In genomic region chr1:37476460-37477197, GRCh38 we compare ENCODE assay signal across 8 cellular contexts. TPM values are rescaled to one million over a fixed set of nuclear protein-coding genes. Genes with fewer than 3 reads are reported as not detected.
DNase-seq lines count a peak whose midpoint lies in the region; ATAC-seq and TF ChIP-seq lines count a peak whose summit lies in the region.

No MANE protein-coding gene starts in this region.

- H3K27ac ChIP-seq in dorsolateral prefrontal cortex, result peak overlapping the region in 42 of 59 donors; percentile 7 to 89 (median 56)
- peak overlapping the region; percentile 59 for H3K27ac ChIP-seq in mesendoderm (ENCODE audit: low read depth, low read length)

- H3K27me3 ChIP-seq in dorsolateral prefrontal cortex, result no peaks in the 10 kb centered on the region
- H3K27me3 ChIP-seq in mesendoderm (ENCODE audit: insufficient read depth, low read length, poor library complexity), result no peaks in the 10 kb centered on the region

- H3K9ac ChIP-seq in mesendoderm (ENCODE audit: low read length), result peak overlapping the region; percentile 90

- peak overlapping the region; percentile 95 for H3K56ac ChIP-seq in mesendoderm (ENCODE audit: low read length)

- H3K23ac ChIP-seq in mesendoderm (ENCODE audit: low read length), result peak overlapping the region; percentile 89

- H3K79me2 ChIP-seq in mesendoderm (ENCODE audit: control insufficient read depth, insufficient read depth, low read length), result peaks cover 35% of the 10 kb centered on the region

- peaks cover 23% of the 10 kb centered on the region for H3K79me1 ChIP-seq in mesendoderm (ENCODE audit: low read length)

- no peak overlapping the region for H4K5ac ChIP-seq in mesendoderm (ENCODE audit: low read length)

- no peak overlapping the region for H3K4ac ChIP-seq in mesendoderm (ENCODE audit: low read depth, low read length)

- peak; percentile 7 to 16 for DNase-seq in activated CD4-positive, alpha-beta T cell treated with anti-CD3 and anti-CD28 coated beads for 4 hours
- no peak for DNase-seq in activated CD4-positive, alpha-beta T cell treated with anti-CD3 and anti-CD28 coated beads for 48 hours
- DNase-seq in RKO (ENCODE audit: low spot score) (peak; percentile 87), dorsolateral prefrontal cortex (peak in 2 of 10 donors; percentile 39 to 49), mesendoderm (peak; percentile 71), ureter (ENCODE audit: low spot score) (peak; percentile 74)

- no peak for TF ChIP-seq CTCF in dorsolateral prefrontal cortex (IDR thresholded peaks at IDR 0.05 in 54 of 56, conservative IDR thresholded peaks at IDR 0.05 in 2 of 56; ENCODE audit: low read depth in 1 of 56, partially characterized antibody in 56 of 56)

- H2BK120ac ChIP-seq in mesendoderm (ENCODE audit: low read depth, low read length), result no peak overlapping the region

- H2BK15ac ChIP-seq in mesendoderm (replicated peaks; ENCODE audit: low read depth), result no peak overlapping the region

- H3K18ac ChIP-seq in mesendoderm (ENCODE audit: low read length), result no peak overlapping the region

- WGBS in mesendoderm (ENCODE audit: extremely low coverage, insufficient coverage, low lambda C conversion rate), result no CpG with 5 or more reads among the region's 5 CpGs

- H4K8ac ChIP-seq in mesendoderm (ENCODE audit: low read depth, low read length), result no peak overlapping the region

- H2AK5ac ChIP-seq in mesendoderm (ENCODE audit: low read length), result peak overlapping the region; percentile 96

- ATAC-seq in GM18868 (IDR thresholded peaks at IDR 0.05; ENCODE audit: unreplicated experiment), result no peak
- ATAC-seq in GM18907 (IDR thresholded peaks at IDR 0.05; ENCODE audit: unreplicated experiment), result no peak

- H3K4me3 ChIP-seq in dorsolateral prefrontal cortex (peak overlapping the region in 27 of 59 donors; percentile 12 to 87 (median 31)), mesendoderm (ENCODE audit: low read length) (no peak overlapping the region)

- H2BK5ac ChIP-seq in mesendoderm (ENCODE audit: low read length), result peak overlapping the region; percentile 95

- intact Hi-C loops in dorsolateral prefrontal cortex (cut with DNase I), result loop anchor here in 1 of 2 donors (5.0 to 10.0 kb wide), 2 partner anchors 36 to 78 kb away; partner anchors contain the start of genes DNALI1, MEAF6 and SNIP1

- H3K36me3 ChIP-seq in mesendoderm (ENCODE audit: control insufficient read depth, insufficient read depth, low read length), result peaks cover 13% of the 10 kb centered on the region

- peak overlapping the region; percentile 43 for H3K4me2 ChIP-seq in mesendoderm (ENCODE audit: low read length)

- H3K4me1 ChIP-seq in mesendoderm (ENCODE audit: control insufficient read depth, low read depth, low read length), result peaks cover 25% of the 10 kb centered on the region

RNA-seq across cellular contexts. Expression of gene ZC3H12A, which starts 2.2 kb away (rescaled TPM):
- total RNA-seq in dorsolateral prefrontal cortex (1 to 10 TPM in 96 of 120 experiments, under 1 TPM in 24; 0.46 to 7.2 (median 1.7) TPM), ureter (56.6 TPM)
- 5.6 TPM for polyA plus RNA-seq in mesendoderm (2013, experiment 1 of 2)
- 6.0 TPM for polyA plus RNA-seq in mesendoderm (2013, experiment 2 of 2)

RNA-seq across cellular contexts. Expression of gene MEAF6, which starts 37.9 kb away (rescaled TPM):
- total RNA-seq in dorsolateral prefrontal cortex (100 to 1,000 TPM in 57 of 120 experiments, 10 to 100 TPM in 63; 44.2 to 132 (median 98.7) TPM), ureter (60.7 TPM)
- 42.9 TPM for polyA plus RNA-seq in mesendoderm (2013, experiment 1 of 2)
- 44.9 TPM for polyA plus RNA-seq in mesendoderm (2013, experiment 2 of 2)
